In genomic region chr1:156090138-156090821, GRCh38 we compare ENCODE assay signal across 12 cellular contexts. TPM values are rescaled to one million over a fixed set of nuclear protein-coding genes. Genes with fewer than 3 reads are reported as not detected.
DNase-seq lines count a peak whose midpoint lies in the region; ATAC-seq and TF ChIP-seq lines count a peak whose summit lies in the region.
"Had no signal": no experiment of that assay in that cellular context is flagged by ENCODE, and none has a peak within 500 bp of the region (broad histone marks: within the 10 kb centered on the region; RNA-seq: fewer than 3 reads in every experiment).

No MANE protein-coding gene starts in this region.

- no peaks in the 10 kb centered on the region for H3K9me3 ChIP-seq in cardiac muscle cell (ENCODE audit: low read depth)
- H3K9me3 ChIP-seq in Panc1 (ENCODE audit: control insufficient read depth, insufficient read depth, low read depth, low read length), result no peaks in the 10 kb centered on the region
- no peaks in the 10 kb centered on the region for H3K9me3 ChIP-seq in upper lobe of right lung
- H3K9me3 ChIP-seq: tibial nerve had no signal

- H3K27me3 ChIP-seq in cardiac muscle cell (no peaks in the 10 kb centered on the region), Panc1 (ENCODE audit: control insufficient read depth, insufficient read depth, low read length) (no peaks in the 10 kb centered on the region), upper lobe of right lung (no peaks in the 10 kb centered on the region)
- H3K27me3 ChIP-seq: tibial nerve had no signal

- TF ChIP-seq CTCF in cardiac muscle cell (IDR thresholded peaks at IDR 0.05; ENCODE audit: low read depth, low read length) (no peak), Panc1 (IDR thresholded peaks at IDR 0.05) (no peak), upper lobe of right lung (IDR thresholded peaks at IDR 0.05) (no peak)

- H3K4me3 ChIP-seq in cardiac muscle cell, result no peak overlapping the region
- no peak overlapping the region for H3K4me3 ChIP-seq in Panc1 (ENCODE audit: low read depth in 2 of 2, low read length in 2 of 2)
- no peak overlapping the region for H3K4me3 ChIP-seq in upper lobe of right lung
- H3K4me3 ChIP-seq: GM23248, tibial nerve had no signal

- ATAC-seq in Panc1 (peak; percentile 57), left lobe of liver (peak; percentile 2), upper lobe of right lung (peak; percentile 78), GM21737 (IDR thresholded peaks at IDR 0.05; ENCODE audit: unreplicated experiment) (no peak), HG02884 (IDR thresholded peaks at IDR 0.05; ENCODE audit: unreplicated experiment) (no peak)

- H3K4me1 ChIP-seq in cardiac muscle cell (ENCODE audit: low read depth) (peaks cover 28% of the 10 kb centered on the region), Panc1 (ENCODE audit: control insufficient read depth, insufficient read depth, low read length) (peaks cover 9% of the 10 kb centered on the region; the same call in 1 of the 2 replicates), upper lobe of right lung (peaks cover 3% of the 10 kb centered on the region)

- POLR2A ChIA-PET in Panc1 (lab: Charles Lee), result interaction anchor here (0.7 kb wide), 1 partner anchor 27 kb away, joined by 8 read pairs; no protein-coding TSS in a partner anchor

- CTCF ChIA-PET in Panc1 (lab: Charles Lee), result no interaction called here

- in situ Hi-C loops in Panc1 (cut with HindIII; ENCODE audit: low pct_unique_long_range_greater_than_20kb, low sequenced_read_pairs), result no loop called here

- intact Hi-C loops in cardiac septum (cut with DNase I), result loop anchor here (2.0 kb wide), 1 partner anchor 135 kb away; no protein-coding TSS in a partner anchor
- intact Hi-C loops in Panc1 (cut with micrococcal nuclease; ENCODE audit: unreplicated experiment), result loop anchor here (2.0 kb wide), 1 partner anchor 135 kb away; no protein-coding TSS in a partner anchor
- intact Hi-C loops in upper lobe of right lung (cut with DNase I), result loop anchor here (5.0 kb wide), 1 partner anchor 137 kb away; no protein-coding TSS in a partner anchor

- H3K36me3 ChIP-seq in cardiac muscle cell (peaks cover 5% of the 10 kb centered on the region), Panc1 (ENCODE audit: control insufficient read depth, insufficient read depth, low read length) (no peaks in the 10 kb centered on the region), upper lobe of right lung (no peaks in the 10 kb centered on the region)
- H3K36me3 ChIP-seq: tibial nerve had no signal

- H3K27ac ChIP-seq in cardiac muscle cell, result peak overlapping the region; percentile 49
- H3K27ac ChIP-seq in Panc1 (ENCODE audit: low read length), result no peak overlapping the region
- H3K27ac ChIP-seq in upper lobe of right lung, result no peak overlapping the region
- H3K27ac ChIP-seq: GM23248 had no signal

- DNase-seq in cardiac muscle cell (ENCODE audit: low read depth in 1 of 2, low spot score in 1 of 2), result no peak
- DNase-seq in cardiac septum (ENCODE audit: low spot score), result no peak
- DNase-seq in Panc1 (ENCODE audit: low read depth, low spot score), result no peak
- DNase-seq in left lobe of liver (ENCODE audit: low spot score), result no peak
- DNase-seq in upper lobe of right lung, result no peak
- no peak for DNase-seq in NK-92 (lab: John Stamatoyannopoulos, UW; ENCODE audit: unreplicated experiment)

- BruUV-seq in Panc1 (replicated peaks; lab: Mats Ljungman, UMichigan), result TSS peak; percentile 60

RNA-seq across cellular contexts. Expression of gene MEX3A, which starts 8.0 kb away (rescaled TPM):
- total RNA-seq in cardiac muscle cell (48.8 and 58.6 TPM in 2 replicates), cardiac septum (0.24 TPM), Panc1 (2021; ENCODE audit: unreplicated experiment) (15.8 TPM), left lobe of liver (1.1 TPM), upper lobe of right lung (0.52 TPM)
- 17.2 and 24.8 TPM in 2 replicates for polyA plus RNA-seq in cardiac muscle cell
- 33.1 TPM for polyA plus RNA-seq in Panc1 (2012; ENCODE audit: insufficient read length)

RNA-seq across cellular contexts. Expression of gene LMNA, which starts 24.2 kb away (rescaled TPM):
- total RNA-seq in cardiac muscle cell (128 and 139 TPM in 2 replicates), cardiac septum (298 TPM), Panc1 (2021; ENCODE audit: unreplicated experiment) (691 TPM), left lobe of liver (120 TPM), upper lobe of right lung (235 TPM)
- 99.4 and 149 TPM in 2 replicates for polyA plus RNA-seq in cardiac muscle cell
- 726 TPM for polyA plus RNA-seq in Panc1 (2012; ENCODE audit: insufficient read length)

RNA-seq across cellular contexts. Expression of gene RAB25, which starts 29.3 kb away (rescaled TPM):
- total RNA-seq in cardiac muscle cell (1.6 and 3.1 TPM in 2 replicates), cardiac septum (not detected), Panc1 (2021; ENCODE audit: unreplicated experiment) (not detected), left lobe of liver (1.7 TPM), upper lobe of right lung (62.0 TPM)
- 2.1 and 2.4 TPM in 2 replicates for polyA plus RNA-seq in cardiac muscle cell
- polyA plus RNA-seq in Panc1 (2012; ENCODE audit: insufficient read length), result not detected
- total RNA-seq: G401, GM23248, NCI-H460, tibial nerve had no signal
- polyA plus RNA-seq: GM23248 had no signal

RNA-seq across cellular contexts. Expression of gene LAMTOR2, which starts 35.7 kb away (rescaled TPM):
- total RNA-seq in cardiac muscle cell (75.5 and 116 TPM in 2 replicates), cardiac septum (49.8 TPM), Panc1 (2021; ENCODE audit: unreplicated experiment) (63.4 TPM), left lobe of liver (66.6 TPM), upper lobe of right lung (49.7 TPM)
- 199 and 208 TPM in 2 replicates for polyA plus RNA-seq in cardiac muscle cell
- polyA plus RNA-seq in Panc1 (2012; ENCODE audit: insufficient read length), result 111 TPM

RNA-seq across cellular contexts. Expression of gene UBQLN4, which starts 36.7 kb away (rescaled TPM):
- 43.1 and 51.0 TPM in 2 replicates for total RNA-seq in cardiac muscle cell
- polyA plus RNA-seq in cardiac muscle cell, result 29.2 and 38.5 TPM in 2 replicates
- total RNA-seq in cardiac septum, result 26.3 TPM
- 60.0 TPM for total RNA-seq in Panc1 (2021; ENCODE audit: unreplicated experiment)
- polyA plus RNA-seq in Panc1 (2012; ENCODE audit: insufficient read length), result 54.4 TPM
- 21.2 TPM for total RNA-seq in left lobe of liver
- total RNA-seq in upper lobe of right lung, result 37.0 TPM

Comparison
In these comparisons a context has a peak if more than half of its experiments do, and no peak if none do; other contexts are left out.
1. ATAC-seq: peak in Panc1 (single experiment), left lobe of liver (single experiment) and upper lobe of right lung (single experiment); none in GM21737 (single experiment) and HG02884 (single experiment).
2. RNA of gene RAB25, which starts 29.3 kb away (total RNA-seq): 62.0 TPM in upper lobe of right lung (single experiment); 1.6 to 3.1 TPM in cardiac muscle cell, 1.7 TPM in left lobe of liver (single experiment), not detected in cardiac septum (single experiment) and not detected in Panc1 (single experiment); every median in the first group is over 10 times any median in the second.